In the genomic region with DNA sequence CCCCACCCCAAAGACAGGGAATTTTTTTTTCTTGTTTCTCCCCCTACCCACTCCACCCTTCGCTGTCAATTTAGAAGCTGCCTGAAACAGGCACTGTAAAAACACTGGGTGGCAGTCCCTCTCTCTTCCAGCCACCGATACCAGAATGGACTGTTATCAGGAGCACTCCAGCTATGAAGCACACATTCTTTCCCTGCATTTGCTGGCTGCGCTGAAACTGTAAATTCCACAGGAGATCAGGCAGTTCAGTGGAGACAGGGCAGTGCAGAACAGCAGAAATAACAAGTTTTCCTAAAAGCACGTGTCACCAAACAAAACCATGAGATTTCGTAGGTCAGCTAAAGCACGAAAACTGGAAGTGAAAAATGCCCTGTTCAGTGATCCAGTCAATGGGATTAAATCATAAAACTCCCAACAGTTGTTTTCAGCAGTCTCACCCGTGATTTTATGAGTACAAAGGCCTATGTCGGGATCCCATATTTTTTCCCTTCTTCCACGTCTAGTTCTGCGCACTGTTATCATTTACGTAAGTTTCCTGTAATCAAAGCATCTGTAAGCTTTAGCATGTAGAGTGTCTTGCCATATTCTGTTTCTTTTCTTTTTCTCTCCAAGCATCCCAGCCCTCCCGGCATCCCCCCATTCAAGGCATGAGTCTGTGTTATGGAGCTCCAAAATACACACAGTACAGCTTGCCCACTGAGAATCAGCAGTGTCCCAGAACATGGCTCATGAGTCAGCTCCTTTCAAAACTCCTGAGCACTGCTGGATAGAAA, we compare ENCODE assay signal across 11 cellular contexts.
DNase-seq lines count a peak whose midpoint lies in the region; ATAC-seq, FAIRE-seq and TF ChIP-seq lines count a peak whose summit lies in the region.
"Had no signal": no experiment of that assay in that cellular context is flagged by ENCODE, and none has a peak within 500 bp of the region (broad histone marks: within the 10 kb centered on the region; RNA-seq: fewer than 3 reads in every experiment).

No MANE protein-coding gene starts in this region.

- no peak overlapping the region for H3K4me3 Mint-ChIP-seq in naive thymus-derived CD8-positive, alpha-beta T cell
- H3K4me3 Mint-ChIP-seq: central memory CD8-positive, alpha-beta T cell had no signal

- no peaks in the 10 kb centered on the region for H3K27me3 Mint-ChIP-seq in naive thymus-derived CD8-positive, alpha-beta T cell
- H3K27me3 Mint-ChIP-seq: central memory CD8-positive, alpha-beta T cell had no signal

- H3K9me3 ChIP-seq in HUES64 (ENCODE audit: insufficient read depth, low read depth, low read length) (no peaks in the 10 kb centered on the region), kidney (ENCODE audit: control insufficient read depth in 1 of 2, low read length in 2 of 2) (no peaks in the 10 kb centered on the region)

- POLR2A ChIA-PET in naive thymus-derived CD8-positive, alpha-beta T cell (lab: Charles Lee): no interaction called here

- intact Hi-C loops in kidney (cut with DNase I): no loop called here

- TF ChIP-seq CTCF in coronary artery (IDR thresholded peaks at IDR 0.05): no peak
- TF ChIP-seq CTCF in kidney (IDR thresholded peaks at IDR 0.05; ENCODE audit: borderline replicate concordance, extremely low read depth, insufficient read depth): peak; percentile 7

- H3K4me3 ChIP-seq in HUES64 (ENCODE audit: low read length) (no peak overlapping the region), coronary artery (peak overlapping the region; percentile 59), kidney (ENCODE audit: low read length in 2 of 2) (peak overlapping the region; percentile 10 to 48)

- FAIRE-seq in kidney (lab: Jason Lieb, UNC): no peak

- no peak overlapping the region for H3K27ac Mint-ChIP-seq in naive thymus-derived CD8-positive, alpha-beta T cell

- H3K36me3 Mint-ChIP-seq in naive thymus-derived CD8-positive, alpha-beta T cell: no peaks in the 10 kb centered on the region

- H3K27me3 ChIP-seq in HUES64 (ENCODE audit: insufficient read depth, low read length): no peaks in the 10 kb centered on the region

- no peaks in the 10 kb centered on the region for H3K36me3 ChIP-seq in HUES64 (ENCODE audit: insufficient read depth, low read length)
- H3K36me3 ChIP-seq in kidney (ENCODE audit: control insufficient read depth in 1 of 2, insufficient read depth in 2 of 2, low read length in 2 of 2): no peaks in the 10 kb centered on the region

- ATAC-seq in HG02623 (IDR thresholded peaks at IDR 0.05; ENCODE audit: unreplicated experiment): no peak
- ATAC-seq in naive thymus-derived CD8-positive, alpha-beta T cell: no peak

- no peaks in the 10 kb centered on the region for H3K4me1 Mint-ChIP-seq in naive thymus-derived CD8-positive, alpha-beta T cell
- H3K4me1 Mint-ChIP-seq: central memory CD8-positive, alpha-beta T cell had no signal

- H3K9me3 Mint-ChIP-seq in naive thymus-derived CD8-positive, alpha-beta T cell: peaks cover 0 to 4% (median 0%) of the 10 kb centered on the region in 9 donors

- peaks cover 34% of the 10 kb centered on the region for H3K4me1 ChIP-seq in HUES64 (ENCODE audit: insufficient read depth, low read length)
- peaks cover 0 to 4% of the 10 kb centered on the region in 2 donors for H3K4me1 ChIP-seq in kidney (ENCODE audit: control insufficient read depth in 1 of 2, insufficient read depth in 1 of 2, low read depth in 1 of 2, low read length in 2 of 2)

- peak overlapping the region; percentile 15; the same call in 1 of the 2 replicates for H3K9ac ChIP-seq in HUES64 (ENCODE audit: low read depth, low read length)
- peak overlapping the region in 1 of 2 donors; percentile 23 for H3K9ac ChIP-seq in kidney (ENCODE audit: low read length in 2 of 2)

- WGBS in HUES64: 75% methylated on average over 12 of the region's 12 CpGs

- H3K27ac ChIP-seq in HUES64 (ENCODE audit: low read depth, low read length) (peak overlapping the region; percentile 3; the same call in 1 of the 2 replicates), coronary artery (peak overlapping the region in 1 of 2 donors; percentile 27), kidney (ENCODE audit: low read depth in 2 of 2, low read length in 2 of 2) (no peak overlapping the region)
- H3K27ac ChIP-seq: HL-60 had no signal

- DNase-seq in coronary artery (ENCODE audit: low spot score) (no peak), kidney (no peak), retina (peak; percentile 47), COLO668 (lab: John Stamatoyannopoulos, UW; ENCODE audit: unreplicated experiment) (no peak), NCI-H2029 treated with DMSO at 0.1 percent for 48 hours (lab: John Stamatoyannopoulos, UW) (no peak)
- DNase-seq in naive thymus-derived CD8-positive, alpha-beta T cell: no peak
- DNase-seq: NCI-H1930 had no signal
